14 cellular contexts compared by ENCODE assay signal in genomic region chr1:53394306-53394705, GRCh38.
DNase-seq lines count a peak whose midpoint lies in the region; ATAC-seq and TF ChIP-seq lines count a peak whose summit lies in the region.
"Had no signal": no experiment of that assay in that cellular context is flagged by ENCODE, and none has a peak within 500 bp of the region (broad histone marks: within the 10 kb centered on the region; RNA-seq: fewer than 3 reads in every experiment).

No MANE protein-coding gene starts in this region.

- no peak overlapping the region for H2BK15ac ChIP-seq in mesendoderm (replicated peaks; ENCODE audit: low read depth)

- H2BK120ac ChIP-seq in mesendoderm (ENCODE audit: low read depth, low read length), result peak overlapping the region; percentile 29

- H3K27me3 ChIP-seq in mesendoderm (ENCODE audit: insufficient read depth, low read length, poor library complexity) (no peaks in the 10 kb centered on the region), spleen (replicated peaks in 1 of 7) (no peaks in the 10 kb centered on the region)
- H3K27me3 ChIP-seq: BLaER1 had no signal

- no peak overlapping the region for H3K27ac Mint-ChIP-seq in activated naive CD4-positive, alpha-beta T cell treated with anti-CD3 and anti-CD28 coated beads, Interleukin-2, amount 10 ng/mL, durations not matched to agents 7 days and 5 days
- H3K27ac Mint-ChIP-seq in activated naive CD4-positive, alpha-beta T cell treated with anti-CD3 and anti-CD28 coated beads, Interleukin-2, amount 50 U/mL, for 72 hours, result no peak overlapping the region
- H3K27ac Mint-ChIP-seq in WTC11, result peak overlapping the region; percentile 12; the same call in 1 of the 2 replicates

- H2BK5ac ChIP-seq in mesendoderm (ENCODE audit: low read length), result peak overlapping the region; percentile 90

- peak overlapping the region; percentile 77 for H3K56ac ChIP-seq in mesendoderm (ENCODE audit: low read length)

- H3K79me1 ChIP-seq in mesendoderm (ENCODE audit: low read length), result no peaks in the 10 kb centered on the region

- peak overlapping the region; percentile 84 for H3K4ac ChIP-seq in mesendoderm (ENCODE audit: low read depth, low read length)

- no peak overlapping the region for H3K4me3 ChIP-seq in mesendoderm (ENCODE audit: low read length)
- no peak overlapping the region for H3K4me3 ChIP-seq in spleen
- H3K4me3 ChIP-seq: BLaER1, GM23338, HAP-1 had no signal

- no peak for TF ChIP-seq CTCF in WTC11 (IDR thresholded peaks at IDR 0.05)
- TF ChIP-seq CTCF in spleen (IDR thresholded peaks at IDR 0.05 in 8 of 11, conservative IDR thresholded peaks at IDR 0.05 in 3 of 11), result no peak

- H3K27me3 Mint-ChIP-seq in activated naive CD4-positive, alpha-beta T cell treated with anti-CD3 and anti-CD28 coated beads, Interleukin-2, amount 10 ng/mL, durations not matched to agents 7 days and 5 days, result peaks cover 45% of the 10 kb centered on the region
- H3K27me3 Mint-ChIP-seq in WTC11 (ENCODE audit: low read depth), result peaks cover 11% of the 10 kb centered on the region

- DNase-seq in activated naive CD4-positive, alpha-beta T cell treated with anti-CD3 and anti-CD28 coated beads, Interleukin-2, amount 10 ng/mL, durations not matched to agents 7 days and 5 days, result peak; percentile 13
- DNase-seq in activated naive CD4-positive, alpha-beta T cell treated with anti-CD3 and anti-CD28 coated beads, Interleukin-2, amount 50 U/mL, for 72 hours (ENCODE audit: low spot score in 2 of 2), result no peak
- DNase-seq in WTC11 (ENCODE audit: low spot score), result no peak
- DNase-seq in mesendoderm, result no peak
- DNase-seq in spleen, result peak; percentile 62
- no peak for DNase-seq in caudate nucleus (lab: John Stamatoyannopoulos, UW)
- DNase-seq: 8988T; AML-193; CD4-positive, CD25-positive, alpha-beta regulatory T cell; GF-D8 had no signal

- no peak overlapping the region for H3K18ac ChIP-seq in mesendoderm (ENCODE audit: low read length)

- H2AK5ac ChIP-seq in mesendoderm (ENCODE audit: low read length), result peak overlapping the region; percentile 100

- H4K8ac ChIP-seq in mesendoderm (ENCODE audit: low read depth, low read length), result no peak overlapping the region

- H3K9me3 Mint-ChIP-seq in activated naive CD4-positive, alpha-beta T cell treated with anti-CD3 and anti-CD28 coated beads, Interleukin-2, amount 10 ng/mL, durations not matched to agents 7 days and 5 days, result no peaks in the 10 kb centered on the region
- no peaks in the 10 kb centered on the region for H3K9me3 Mint-ChIP-seq in activated naive CD4-positive, alpha-beta T cell treated with anti-CD3 and anti-CD28 coated beads, Interleukin-2, amount 50 U/mL, for 72 hours
- H3K9me3 Mint-ChIP-seq in WTC11, result no peaks in the 10 kb centered on the region
- H3K9me3 Mint-ChIP-seq: CD4-positive, CD25-positive, alpha-beta regulatory T cell; GM23338 had no signal

- no peak overlapping the region for H3K4me2 ChIP-seq in mesendoderm (ENCODE audit: low read length)
- H3K4me2 ChIP-seq: BLaER1, GM23338 had no signal

- no peak overlapping the region for H3K27ac ChIP-seq in mesendoderm (ENCODE audit: low read depth, low read length)
- H3K27ac ChIP-seq in spleen, result no peak overlapping the region
- H3K27ac ChIP-seq in caudate nucleus (ENCODE audit: low read depth, low read length), result no peak overlapping the region
- H3K27ac ChIP-seq: BLaER1 had no signal

- no peak for TF ChIP-seq POLR2A in spleen (IDR thresholded peaks at IDR 0.05)

- WGBS in mesendoderm (ENCODE audit: extremely low coverage, insufficient coverage, low lambda C conversion rate), result no CpG with 5 or more reads among the region's 6 CpGs
- 68 to 83% (median 74%) methylated on average over 6 of the region's 6 CpGs for WGBS in spleen, 5 donors

- no peak overlapping the region for H3K4me3 Mint-ChIP-seq in activated naive CD4-positive, alpha-beta T cell treated with anti-CD3 and anti-CD28 coated beads, Interleukin-2, amount 10 ng/mL, durations not matched to agents 7 days and 5 days
- H3K4me3 Mint-ChIP-seq in WTC11, result no peak overlapping the region
- H3K4me3 Mint-ChIP-seq: CD4-positive, CD25-positive, alpha-beta regulatory T cell; GM23338 had no signal

- POLR2A ChIA-PET in WTC11 (lab: Charles Lee), result no interaction called here

- H3K23ac ChIP-seq in mesendoderm (ENCODE audit: low read length), result peak overlapping the region; percentile 48

- no peak overlapping the region for H4K5ac ChIP-seq in mesendoderm (ENCODE audit: low read length)

- no peaks in the 10 kb centered on the region for H3K9me3 ChIP-seq in spleen
- H3K9me3 ChIP-seq: BLaER1, HAP-1 had no signal

- intact Hi-C loops in spleen (cut with DNase I; ENCODE audit: low total_unique reads), result no loop called here

- H3K36me3 ChIP-seq in mesendoderm (ENCODE audit: control insufficient read depth, insufficient read depth, low read length), result no peaks in the 10 kb centered on the region
- no peaks in the 10 kb centered on the region for H3K36me3 ChIP-seq in spleen
- H3K36me3 ChIP-seq: BLaER1, HAP-1 had no signal

- no peak for ATAC-seq in activated naive CD4-positive, alpha-beta T cell treated with anti-CD3 and anti-CD28 coated beads, Interleukin-2, amount 50 U/mL, for 72 hours
- no peak for ATAC-seq in WTC11
- no peak for ATAC-seq in HG03565 (IDR thresholded peaks at IDR 0.05; ENCODE audit: unreplicated experiment)

- H3K4me1 Mint-ChIP-seq in activated naive CD4-positive, alpha-beta T cell treated with anti-CD3 and anti-CD28 coated beads, Interleukin-2, amount 10 ng/mL, durations not matched to agents 7 days and 5 days, result no peaks in the 10 kb centered on the region
- H3K4me1 Mint-ChIP-seq in WTC11, result peaks cover 55% of the 10 kb centered on the region

- H3K4me1 ChIP-seq in mesendoderm (ENCODE audit: control insufficient read depth, low read depth, low read length) (peaks cover 18% of the 10 kb centered on the region), spleen (peaks cover 5 to 23% (median 14%) of the 10 kb centered on the region in 6 donors)

- CTCF ChIA-PET in activated naive CD4-positive, alpha-beta T cell treated with anti-CD3 and anti-CD28 coated beads, Interleukin-2, amount 10 ng/mL, durations not matched to agents 7 days and 5 days (lab: Charles Lee), result interaction anchor here (1.2 to 9.7 kb wide), 17 partner anchors 9 to 132 kb away, joined by 3 to 141 read pairs (median 8); no protein-coding TSS in a partner anchor
- CTCF ChIA-PET in WTC11 (lab: Charles Lee), result interaction anchor here (1.3 to 2.6 kb wide), 9 partner anchors 10 to 551 kb away, joined by 3 to 47 read pairs (median 11); partner anchors contain the start of gene ZYG11A

- peak overlapping the region; percentile 20 for H3K9ac ChIP-seq in mesendoderm (ENCODE audit: low read length)
- H3K9ac ChIP-seq: BLaER1 had no signal

- no peaks in the 10 kb centered on the region for H3K36me3 Mint-ChIP-seq in activated naive CD4-positive, alpha-beta T cell treated with anti-CD3 and anti-CD28 coated beads, Interleukin-2, amount 10 ng/mL, durations not matched to agents 7 days and 5 days
- no peaks in the 10 kb centered on the region for H3K36me3 Mint-ChIP-seq in activated naive CD4-positive, alpha-beta T cell treated with anti-CD3 and anti-CD28 coated beads, Interleukin-2, amount 50 U/mL, for 72 hours
- H3K36me3 Mint-ChIP-seq in WTC11, result no peaks in the 10 kb centered on the region
- H3K36me3 Mint-ChIP-seq: CD4-positive, CD25-positive, alpha-beta regulatory T cell had no signal

- no peaks in the 10 kb centered on the region for H3K79me2 ChIP-seq in mesendoderm (ENCODE audit: control insufficient read depth, insufficient read depth, low read length)

TF ChIP-seq in WTC11, 78 proteins besides CTCF, POLR2A, EP300 and RAD21 (continues in another document):
- TF ChIP-seq ZNF416 (CRISPR knock-in tag; IDR thresholded peaks at IDR 0.05) (no peak), JUN (CRISPR knock-in tag; IDR thresholded peaks at IDR 0.05) (no peak), ZNF232 (CRISPR knock-in tag; IDR thresholded peaks at IDR 0.05) (no peak), ZNF512 (CRISPR knock-in tag; IDR thresholded peaks at IDR 0.05; ENCODE audit: borderline replicate concordance) (no peak), FOXP1 (CRISPR knock-in tag; IDR thresholded peaks at IDR 0.05; ENCODE audit: borderline replicate concordance) (no peak), ATF1 (CRISPR knock-in tag; IDR thresholded peaks at IDR 0.05) (no peak), RELA (CRISPR knock-in tag; IDR thresholded peaks at IDR 0.05; ENCODE audit: borderline replicate concordance) (no peak), PRRX2 (CRISPR knock-in tag; IDR thresholded peaks at IDR 0.05) (no peak), SMAD4 (CRISPR knock-in tag; IDR thresholded peaks at IDR 0.05) (no peak), GTF2I (CRISPR knock-in tag; conservative IDR thresholded peaks at IDR 0.05) (no peak), PREB (CRISPR knock-in tag; IDR thresholded peaks at IDR 0.05; ENCODE audit: borderline replicate concordance) (no peak), FOXJ3 (CRISPR knock-in tag; IDR thresholded peaks at IDR 0.05; ENCODE audit: borderline replicate concordance) (no peak)

Comparison
In these comparisons a context has a peak if more than half of its experiments do, and no peak if none do; other contexts are left out.
1. DNase-seq: peak in activated naive CD4-positive, alpha-beta T cell treated with anti-CD3 and anti-CD28 coated beads, Interleukin-2, amount 10 ng/mL, durations not matched to agents 7 days and 5 days (single experiment) and spleen (single experiment); none in activated naive CD4-positive, alpha-beta T cell treated with anti-CD3 and anti-CD28 coated beads, Interleukin-2, amount 50 U/mL, for 72 hours (0 of 2), WTC11 (single experiment), mesendoderm (single experiment) and caudate nucleus (0 of 61).